9 cellular contexts compared by ENCODE assay signal in the genomic region with DNA sequence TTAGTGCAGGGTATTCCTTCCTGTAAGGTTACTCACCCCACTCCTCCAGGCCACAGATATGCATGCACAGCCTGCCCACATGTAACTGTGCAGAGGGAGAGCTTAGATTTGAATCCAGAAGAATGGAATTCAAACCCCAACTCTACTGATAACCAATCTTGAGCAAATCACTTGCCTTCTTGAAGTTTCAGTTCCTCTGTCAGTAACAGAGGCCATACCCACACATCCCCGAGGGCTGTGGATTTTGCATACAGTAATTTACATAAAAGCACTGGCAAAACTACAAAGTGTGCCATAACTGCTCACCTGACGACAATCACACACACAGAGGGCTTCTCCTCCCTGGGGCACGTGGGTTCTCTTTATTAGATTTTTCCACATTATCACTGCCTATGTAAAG. TPM values are rescaled to one million over a fixed set of nuclear protein-coding genes. Genes with fewer than 3 reads are reported as not detected.
DNase-seq lines count a peak whose midpoint lies in the region; ATAC-seq and TF ChIP-seq lines count a peak whose summit lies in the region.
"Had no signal": no experiment of that assay in that cellular context is flagged by ENCODE, and none has a peak within 500 bp of the region (broad histone marks: within the 10 kb centered on the region; RNA-seq: fewer than 3 reads in every experiment).

No MANE protein-coding gene starts in this region.

- H3K27me3 ChIP-seq in HAP-1 (ENCODE audit: low read depth) (peaks cover 30% of the 10 kb centered on the region), upper lobe of right lung (no peaks in the 10 kb centered on the region)

- no peak for TF ChIP-seq CTCF in upper lobe of right lung (IDR thresholded peaks at IDR 0.05)

- no peak for DNase-seq in NCI-H748 (lab: John Stamatoyannopoulos, UW; ENCODE audit: unreplicated experiment)
- no peak for DNase-seq in HAP-1 (ENCODE audit: low spot score in 2 of 2)
- DNase-seq in NCI-H2196 (lab: John Stamatoyannopoulos, UW; ENCODE audit: unreplicated experiment), result no peak
- DNase-seq in upper lobe of right lung, result no peak
- DNase-seq: right cardiac atrium had no signal

- H3K4me3 ChIP-seq in HAP-1, result no peak overlapping the region
- no peak overlapping the region for H3K4me3 ChIP-seq in upper lobe of right lung

- no peak overlapping the region for H3K27ac ChIP-seq in upper lobe of right lung

- H3K4me1 ChIP-seq in HAP-1 (peaks cover 7% of the 10 kb centered on the region), upper lobe of right lung (no peaks in the 10 kb centered on the region)

- H3K36me3 ChIP-seq in HAP-1 (replicated peaks) (no peaks in the 10 kb centered on the region), upper lobe of right lung (no peaks in the 10 kb centered on the region)

- intact Hi-C loops in upper lobe of right lung (cut with DNase I), result no loop called here

- in situ Hi-C loops in HAP-1 (cut with MboI; ENCODE audit: low sequenced_read_pairs), result no loop called here

- ATAC-seq in GM18519 (IDR thresholded peaks at IDR 0.05; ENCODE audit: low FRiP score, unreplicated experiment), result peak; percentile 95
- peak; percentile 88 for ATAC-seq in GM21576 (IDR thresholded peaks at IDR 0.05; ENCODE audit: unreplicated experiment)
- ATAC-seq in HG03575 (IDR thresholded peaks at IDR 0.05; ENCODE audit: extremely low read depth, insufficient number of reproducible peaks, low FRiP score, unreplicated experiment), result peak; percentile 95
- peak; percentile 28 for ATAC-seq in esophagus mucosa
- no peak for ATAC-seq in upper lobe of right lung
- ATAC-seq: right cardiac atrium had no signal

- H3K9me3 ChIP-seq in HAP-1, result no peaks in the 10 kb centered on the region
- H3K9me3 ChIP-seq in upper lobe of right lung, result no peaks in the 10 kb centered on the region

RNA-seq across cellular contexts. Expression of a gene that starts 18.7 kb away (rescaled TPM):
- total RNA-seq in esophagus mucosa (0.80 TPM), upper lobe of right lung (8.9 TPM)

RNA-seq across cellular contexts. Expression of a gene that starts 53.9 kb away (rescaled TPM):
- total RNA-seq in esophagus mucosa, result 61.8 TPM
- total RNA-seq in upper lobe of right lung, result 171 TPM
